In the genomic region with DNA sequence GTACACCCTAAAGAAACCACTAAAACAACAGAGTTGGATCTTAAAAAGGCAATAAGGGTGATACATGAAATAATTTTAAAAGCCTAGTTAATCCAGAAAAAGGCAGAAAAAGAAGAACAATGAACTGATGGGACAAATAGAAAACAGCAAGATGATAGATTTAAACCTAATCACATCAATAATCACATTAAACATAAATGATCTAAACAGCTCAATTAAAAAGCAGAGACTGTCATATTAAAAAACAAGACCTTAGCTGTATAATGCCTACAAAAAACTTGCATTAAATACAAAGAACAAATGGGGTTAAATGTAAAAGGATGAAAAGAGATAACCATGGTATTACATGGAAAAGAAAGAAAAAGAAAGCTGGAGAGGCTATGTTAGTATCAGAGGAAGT, we compare ENCODE assay signal across 18 cellular contexts.
"Had no signal": no experiment of that assay in that cellular context is flagged by ENCODE, and none has a peak within 500 bp of the region (broad histone marks: within the 10 kb centered on the region; RNA-seq: fewer than 3 reads in every experiment).

No MANE protein-coding gene starts in this region.

- H3K4me3 ChIP-seq: SJSA1, SK-N-MC had no signal

- H3K27ac ChIP-seq: SJSA1, SK-N-MC had no signal

- DNase-seq: Kasumi-1, KG1, NCI-H1048, NCI-H1105, NCI-H1436 treated with DMSO at 0.1 percent for 48 hours, NCI-H1694, NCI-H187 treated with DMSO at 0.1 percent for 48 hours, NCI-H2029 treated with DMSO at 0.1 percent for 48 hours, NCI-H2171 treated with DMSO at 0.1 percent for 48 hours, NCI-H345, NCI-H524, NCI-H526 treated with DMSO at 0.1 percent for 48 hours, NCI-H748 treated with DMSO at 0.1 percent for 48 hours, Right ventricle myocardium superior, RPMI8226, SIG-M5 had no signal

- H3K36me3 ChIP-seq: SJSA1 had no signal

- H3K27me3 ChIP-seq: SJSA1 had no signal

- H3K4me1 ChIP-seq: SJSA1 had no signal

- H3K9me3 ChIP-seq: SJSA1 had no signal
